10 cellular contexts compared by ENCODE assay signal in the genomic region with DNA sequence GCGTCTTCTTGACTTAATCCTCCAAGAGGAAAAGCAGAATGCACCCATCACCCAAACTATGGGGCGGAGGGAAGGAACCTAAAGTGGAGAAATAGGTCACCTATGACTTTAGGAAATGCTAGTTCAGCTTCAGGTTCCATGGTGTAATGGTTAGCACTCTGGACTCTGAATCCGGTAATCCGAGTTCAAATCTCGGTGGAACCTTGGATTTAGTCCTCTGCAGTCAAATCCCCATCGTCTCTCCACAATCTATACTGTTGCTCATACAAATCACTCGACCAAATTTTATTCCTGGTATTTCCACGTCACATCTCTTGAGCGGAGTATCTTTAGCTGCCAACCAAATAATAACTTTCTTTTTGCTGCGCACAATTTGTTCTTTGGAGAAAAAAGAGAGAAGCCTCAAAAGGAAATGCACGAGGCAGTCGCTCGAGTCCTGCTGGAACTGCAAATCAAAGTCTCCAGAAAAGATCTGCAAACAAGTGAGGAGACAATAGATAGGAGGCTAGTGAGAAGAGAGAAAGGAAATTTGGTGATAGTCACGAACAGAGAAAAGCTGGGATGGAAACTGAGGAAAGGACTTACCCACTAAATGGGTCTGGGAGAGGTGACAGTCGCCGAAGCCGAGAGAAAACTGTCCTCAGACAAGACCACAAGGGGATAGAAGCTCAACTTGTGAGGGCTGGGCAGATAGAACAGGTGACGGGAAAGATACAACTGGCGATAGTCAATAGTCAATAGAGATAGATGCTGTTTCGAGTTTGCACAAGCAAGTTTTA. TPM values are rescaled to one million over a fixed set of nuclear protein-coding genes. Genes with fewer than 3 reads are reported as not detected.
DNase-seq lines count a peak whose midpoint lies in the region; ATAC-seq, FAIRE-seq and TF ChIP-seq lines count a peak whose summit lies in the region.
"Had no signal": no experiment of that assay in that cellular context is flagged by ENCODE, and none has a peak within 500 bp of the region (broad histone marks: within the 10 kb centered on the region; RNA-seq: fewer than 3 reads in every experiment).

No MANE protein-coding gene starts in this region.

- H3K9me3 ChIP-seq in A549 (no peaks in the 10 kb centered on the region), H9 (ENCODE audit: control insufficient read depth, low read depth, low read length) (no peaks in the 10 kb centered on the region), RWPE2 (ENCODE audit: severe bottlenecking) (no peaks in the 10 kb centered on the region)

- no peaks in the 10 kb centered on the region; a peak in 2 of 5 replicates for H3K9me3 Mint-ChIP-seq in H9

- no peaks in the 10 kb centered on the region; a peak in 1 of 7 replicates for H3K36me3 Mint-ChIP-seq in H9 (ENCODE audit: insufficient read depth in 1 of 3, low read depth in 3 of 3)

- H2BK5ac ChIP-seq in H9 (ENCODE audit: insufficient read length, low read length) = no peak overlapping the region

- DNase-seq in A549 (ENCODE audit: low read depth in 1 of 2, low spot score in 1 of 2) (peak in 1 of 2 experiments; percentile 88), H9 (peak; percentile 71), RWPE2 (ENCODE audit: low spot score) (no peak), foreskin fibroblast (peak; percentile 73 to 89), GOT3 (lab: John Stamatoyannopoulos, UW) (no peak), NCI-H2171 (lab: John Stamatoyannopoulos, UW) (no peak)
- no peak for DNase-seq in stimulated activated CD4-positive, alpha-beta T cell treated with anti-CD3 and anti-CD28 coated beads, Interleukin-15, amount 100 ng/mL, for 24 hours

- peaks cover 15% of the 10 kb centered on the region; the same call in 2 of the 3 replicates for H3K4me1 ChIP-seq in A549
- no peaks in the 10 kb centered on the region; the same call in 1 of the 2 replicates for H3K4me1 ChIP-seq in H9 (ENCODE audit: insufficient read depth, low read length)
- H3K4me1 ChIP-seq in RWPE2 (ENCODE audit: insufficient read depth, poor library complexity, severe bottlenecking) = peaks cover 13% of the 10 kb centered on the region

- H4K91ac ChIP-seq in H9 (ENCODE audit: insufficient read length, low read depth, low read length) = no peak overlapping the region

- H3K36me3 ChIP-seq in RWPE2 (ENCODE audit: low read depth) = no peaks in the 10 kb centered on the region

- H3K4me3 Mint-ChIP-seq in H9 = peak overlapping the region; percentile 87 to 89

- FAIRE-seq in A549 (lab: Jason Lieb, UNC) = no peak

- CTCF ChIA-PET in A549 (lab: Yijun Ruan, JAX) = interaction anchor here (0.6 to 2.8 kb wide), 6 partner anchors 9 to 500 kb away, joined by 3 to 10 read pairs (median 4); partner anchors contain the start of gene POM121L2

- H2BK15ac ChIP-seq in H9 (ENCODE audit: low read depth, low read length) = no peak overlapping the region

- H3K18ac ChIP-seq in H9 (ENCODE audit: insufficient read length, low read depth, low read length) = no peak overlapping the region

- no peak for TF ChIP-seq EP300 in A549 (IDR thresholded peaks at IDR 0.05)

- H4K8ac ChIP-seq in H9 (replicated peaks; ENCODE audit: insufficient read length, low read depth, low read length) = no peak overlapping the region

- H3K9ac ChIP-seq in H9 (ENCODE audit: extremely low read depth, insufficient read length, low read length) = no peak overlapping the region

- peak overlapping the region; percentile 95 for H3K4me2 ChIP-seq in A549
- H3K4me2 ChIP-seq in H9 (ENCODE audit: insufficient read depth, insufficient read length, low read length) = peak overlapping the region; percentile 94

- POLR2A ChIA-PET in A549 (lab: Yijun Ruan, JAX) = interaction anchor here (1.4 kb wide), 1 partner anchor 44 kb away, joined by 6 read pairs; no protein-coding TSS in a partner anchor

- H3K23me2 ChIP-seq in H9 (ENCODE audit: insufficient read length, low read depth, low read length, poor library complexity, severe bottlenecking) = peaks cover 25% of the 10 kb centered on the region

- TF ChIP-seq POLR2A in A549 (IDR thresholded peaks at IDR 0.05; ENCODE audit: low read length) = no peak

- H2AFZ ChIP-seq in H9 (ENCODE audit: low read length) = no peak overlapping the region

- H2BK12ac ChIP-seq in H9 (ENCODE audit: insufficient read length, low read depth, low read length) = no peak overlapping the region

- no peak overlapping the region for H3K23ac ChIP-seq in H9 (ENCODE audit: insufficient read length, low read depth, low read length)

- H4K20me1 ChIP-seq in H9 (ENCODE audit: control insufficient read depth, insufficient read depth, insufficient read length) = no peaks in the 10 kb centered on the region

- no peaks in the 10 kb centered on the region for H3K79me2 ChIP-seq in H9 (ENCODE audit: insufficient read depth, low read length)

- H3K14ac ChIP-seq in H9 (ENCODE audit: insufficient read depth, low read length) = no peak overlapping the region

- no peak overlapping the region for H2AK5ac ChIP-seq in H9 (ENCODE audit: insufficient read length, low read length)

- H2BK20ac ChIP-seq in H9 (ENCODE audit: low read depth, low read length, poor library complexity, severe bottlenecking) = no peak overlapping the region

- no peak overlapping the region for H3T11ph ChIP-seq in H9 (ENCODE audit: low read length)

- peaks cover 32% of the 10 kb centered on the region for H3K27me3 Mint-ChIP-seq in H9 (ENCODE audit: low read depth)

- peak overlapping the region in 1 of 3 experiments; percentile 23; a peak in 2 of 7 replicates for H3K27ac Mint-ChIP-seq in H9

- ATAC-seq in A549 = peak; percentile 63 to 83
- peak; percentile 60 for ATAC-seq in RWPE2 (ENCODE audit: low read depth)
- ATAC-seq in GM19324 (IDR thresholded peaks at IDR 0.05; ENCODE audit: low FRiP score, unreplicated experiment) = no peak

- H3K56ac ChIP-seq in H9 (ENCODE audit: insufficient read length, low read depth, low read length) = no peak overlapping the region

- H3K27ac ChIP-seq in A549 (peak overlapping the region; percentile 53 to 79; a peak in 5 of 6 replicates), H9 (ENCODE audit: insufficient read length, low read depth, low read length) (no peak overlapping the region), RWPE2 (ENCODE audit: poor library complexity, severe bottlenecking) (peak overlapping the region; percentile 35)

- H2BK120ac ChIP-seq in H9 (ENCODE audit: low read depth, low read length, poor library complexity, severe bottlenecking) = no peak overlapping the region

- H3K4ac ChIP-seq in H9 (ENCODE audit: low read depth, low read length) = no peak overlapping the region

- H3K4me3 ChIP-seq in A549 (peak overlapping the region; percentile 58), RWPE2 (ENCODE audit: severe bottlenecking) (peak overlapping the region; percentile 41), foreskin fibroblast (ENCODE audit: low read depth in 1 of 2, low read length in 2 of 2) (peak overlapping the region; percentile 55 to 60)

- WGBS in A549 (ENCODE audit: missing lambda C conversion rate) = 2% methylated on average over 20 of the region's 20 CpGs
- WGBS in H9 (ENCODE audit: extremely low coverage, insufficient read length, low lambda C conversion rate) = no CpG with 5 or more reads among the region's 20 CpGs

- H3K4me1 Mint-ChIP-seq in H9 = peaks cover 28 to 45% of the 10 kb centered on the region in 2 experiments

- no peak for TF ChIP-seq RAD21 in A549 (conservative IDR thresholded peaks at IDR 0.05 in 1 of 2, IDR thresholded peaks at IDR 0.05 in 1 of 2)

- H3K27me3 ChIP-seq in H9 (ENCODE audit: insufficient read depth, low read length) = no peaks in the 10 kb centered on the region
- H3K27me3 ChIP-seq in RWPE2 (ENCODE audit: insufficient read depth, poor library complexity, severe bottlenecking) = no peaks in the 10 kb centered on the region

- no peaks in the 10 kb centered on the region for H3K79me1 ChIP-seq in H9 (ENCODE audit: insufficient read depth, low read depth, low read length, poor library complexity, severe bottlenecking)

- H4K5ac ChIP-seq in H9 (ENCODE audit: insufficient read length, low read depth, low read length) = no peak overlapping the region

- TF ChIP-seq CTCF in A549 (IDR thresholded peaks at IDR 0.05) (no peak), H9 (conservative IDR thresholded peaks at IDR 0.05) (no peak), RWPE2 (IDR thresholded peaks at IDR 0.05; ENCODE audit: poor library complexity, severe bottlenecking) (no peak), foreskin fibroblast (IDR thresholded peaks at IDR 0.05; ENCODE audit: low read depth, low read length) (no peak)

TF ChIP-seq in A549, 52 proteins besides CTCF, POLR2A, EP300 and RAD21:
- TF ChIP-seq USF2 (IDR thresholded peaks at IDR 0.05) (no peak), SREBF2 (IDR thresholded peaks at IDR 0.05) (peak; percentile 63)
- TF ChIP-seq, protein P1, sequence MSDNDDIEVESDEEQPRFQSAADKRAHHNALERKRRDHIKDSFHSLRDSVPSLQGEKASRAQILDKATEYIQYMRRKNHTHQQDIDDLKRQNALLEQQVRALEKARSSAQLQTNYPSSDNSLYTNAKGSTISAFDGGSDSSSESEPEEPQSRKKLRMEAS (IDR thresholded peaks at IDR 0.05) = 0 out of 2 replicates have a peak, but pooled peaks have one; percentile 16

RNA-seq across cellular contexts. Expression of gene POM121L2, which starts 16.6 kb away (rescaled TPM):
- polyA plus RNA-seq in A549 (2011; rRNA removed) (0.09 TPM in 1 of 2 replicates, not detected in the other), A549 (2017; fragmentation: RNase III; extraction: RNeasy Plus Mini Kit Qiagen cat#74134 plus additional on column Dnase treatment) (not detected in 3 replicates)
- not detected in 2 replicates for polyA plus RNA-seq in A549 (2012; cell fraction: cytosol; rRNA removed)
- polyA plus RNA-seq in A549 (2012; cell fraction: nucleus; rRNA removed) = not detected in 2 replicates
- 0.04 TPM in 1 of 2 replicates, not detected in the other for polyA minus RNA-seq in A549 (2011; rRNA and poly(A)+ RNA removed)
- total RNA-seq in H9 (2021) = not detected in 2 replicates
- total RNA-seq: omental fat pad; T-helper 1 cell treated with Interleukin-12 subunit alpha and Interleukin-12 subunit beta and Interleukin-4 antibody, amounts not matched to agents 30 ng/mL and 1 ng/mL, for 36 hours had no signal

RNA-seq across cellular contexts. Expression of gene PRSS16, which starts 48.0 kb away (rescaled TPM):
- polyA plus RNA-seq in A549 (2011; rRNA removed) (11.0 and 11.4 TPM in 2 replicates), A549 (2017; fragmentation: RNase III; extraction: RNeasy Plus Mini Kit Qiagen cat#74134 plus additional on column Dnase treatment) (3.1 to 3.9 TPM (median 3.7 TPM) in 3 replicates)
- polyA plus RNA-seq in A549 (2012; cell fraction: cytosol; rRNA removed) = 5.0 and 5.7 TPM in 2 replicates
- 3.7 and 4.4 TPM in 2 replicates for polyA plus RNA-seq in A549 (2012; cell fraction: nucleus; rRNA removed)
- 5.3 and 6.1 TPM in 2 replicates for polyA minus RNA-seq in A549 (2011; rRNA and poly(A)+ RNA removed)
- 14.8 and 17.7 TPM in 2 replicates for total RNA-seq in H9 (2021)

Comparison
In these comparisons a context has a peak if more than half of its experiments do, and no peak if none do; other contexts are left out.
1. DNase-seq: peak in H9 (single experiment) and foreskin fibroblast (2 of 2); none in RWPE2 (single experiment), GOT3 (single experiment), NCI-H2171 (single experiment) and stimulated activated CD4-positive, alpha-beta T cell treated with anti-CD3 and anti-CD28 coated beads, Interleukin-15, amount 100 ng/mL, for 24 hours (single experiment).
2. Peak in every context shown above with its lines, with median percentiles within 50 percentile points of each other: H3K4me3 ChIP-seq.